In the genomic region with DNA sequence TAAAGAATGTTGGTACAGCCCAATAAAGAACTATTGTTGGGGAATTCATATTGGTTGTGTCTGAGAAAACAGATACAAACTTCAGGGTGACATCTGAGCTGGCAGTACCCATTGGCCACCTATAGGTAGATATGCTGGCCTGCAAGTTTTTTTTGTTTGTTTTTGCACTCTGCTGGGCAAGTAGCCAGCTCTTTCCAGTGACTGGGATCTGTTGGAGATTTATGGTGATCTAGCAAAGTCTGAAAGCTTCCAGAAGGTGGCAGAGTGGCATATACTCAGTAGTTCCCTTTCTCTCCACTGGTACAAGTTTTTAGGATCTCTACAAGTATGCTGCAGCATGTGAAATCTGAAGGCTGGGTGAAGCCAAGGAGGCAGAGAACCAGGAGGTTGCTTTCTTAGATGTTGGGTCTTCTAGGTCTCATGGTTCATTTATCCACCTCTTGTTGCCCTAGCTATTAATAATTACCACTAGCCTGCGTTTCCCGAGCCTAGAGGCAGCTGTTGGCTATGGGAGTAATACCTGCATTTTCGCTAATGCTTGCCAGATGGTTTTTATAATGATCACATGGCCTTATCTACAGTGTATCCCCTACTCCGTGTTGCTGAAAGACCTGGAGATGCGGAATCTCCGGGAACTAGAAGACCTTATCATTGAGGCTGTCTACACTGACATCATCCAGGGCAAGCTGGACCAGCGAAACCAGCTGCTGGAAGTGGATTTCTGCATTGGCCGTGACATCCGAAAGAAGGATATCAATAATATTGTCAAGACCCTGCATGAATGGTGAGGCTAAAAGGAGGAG, we compare ENCODE assay signal across 8 cellular contexts. TPM values are rescaled to one million over a fixed set of nuclear protein-coding genes. Genes with fewer than 3 reads are reported as not detected.
DNase-seq lines count a peak whose midpoint lies in the region; ATAC-seq, FAIRE-seq and TF ChIP-seq lines count a peak whose summit lies in the region.

No MANE protein-coding gene starts in this region.

- no peak overlapping the region for H2AFZ ChIP-seq in endothelial cell of umbilical vein (ENCODE audit: low read depth, low read length)
- H2AFZ ChIP-seq in neuronal stem cell (ENCODE audit: low read length), result no peak overlapping the region

- H2BK5ac ChIP-seq in neuronal stem cell (ENCODE audit: low read length), result no peak overlapping the region

- no peak overlapping the region for H4K8ac ChIP-seq in neuronal stem cell (ENCODE audit: low read depth, low read length)

- peaks cover 21 to 22% of the 10 kb centered on the region in 2 experiments for H3K36me3 ChIP-seq in endothelial cell of umbilical vein (ENCODE audit: control insufficient read depth in 2 of 2, extremely low read depth in 1 of 2, insufficient read depth in 2 of 2, low read length in 2 of 2)
- peaks cover 8 to 17% of the 10 kb centered on the region in 2 donors for H3K36me3 ChIP-seq in small intestine (ENCODE audit: control insufficient read depth in 2 of 2, insufficient read depth in 2 of 2, low read length in 2 of 2)
- peaks cover 35 to 91% of the 10 kb centered on the region in 2 donors for H3K36me3 ChIP-seq in neuronal stem cell (replicated peaks in 1 of 2; ENCODE audit: control insufficient read depth in 2 of 2, insufficient read depth in 2 of 2, low read length in 2 of 2)

- H3K27ac ChIP-seq in endothelial cell of umbilical vein (ENCODE audit: insufficient read depth, low read depth, low read length) (no peak overlapping the region), small intestine (ENCODE audit: low read depth in 1 of 2, low read length in 1 of 2) (no peak overlapping the region), neuronal stem cell (replicated peaks; ENCODE audit: low read length) (no peak overlapping the region)

- no peak overlapping the region for H3K4ac ChIP-seq in neuronal stem cell (ENCODE audit: low read length)

- peak; percentile 92 for FAIRE-seq in endothelial cell of umbilical vein (lab: Jason Lieb, UNC)
- FAIRE-seq in small intestine (lab: Jason Lieb, UNC), result no peak

- CTCF ChIA-PET in endothelial cell of umbilical vein (lab: Charles Lee), result interaction anchor here (0.5 to 1.8 kb wide), 12 partner anchors 10 to 233 kb away, joined by 3 to 11 read pairs (median 3); partner anchors contain the start of gene COPS7B

- dilution Hi-C loops in endothelial cell of umbilical vein (cut with MboI; ENCODE audit: extremely low pct_ligation_motif_present, low sequenced_read_pairs), result no loop called here

- ATAC-seq in HG03095 (IDR thresholded peaks at IDR 0.05; ENCODE audit: unreplicated experiment), result no peak

- H3K4me1 ChIP-seq in endothelial cell of umbilical vein (ENCODE audit: control insufficient read depth, extremely low read depth, insufficient read depth, low read length) (no peaks in the 10 kb centered on the region), small intestine (ENCODE audit: control insufficient read depth in 2 of 2, insufficient read depth in 1 of 2, low read depth in 1 of 2, low read length in 1 of 2) (no peaks in the 10 kb centered on the region), neuronal stem cell (ENCODE audit: control insufficient read depth in 2 of 2, insufficient read depth in 1 of 2, low read depth in 1 of 2, low read length in 2 of 2) (no peaks in the 10 kb centered on the region)

- H3K79me1 ChIP-seq in neuronal stem cell (ENCODE audit: low read depth, low read length), result no peaks in the 10 kb centered on the region

- WGBS in small intestine, 3 donors, result 59 to 84% (median 68%) methylated on average over 9 of the region's 9 CpGs
- WGBS in neuronal stem cell (ENCODE audit: extremely low coverage in 2 of 2, insufficient read length in 2 of 2, insufficient replicate concordance in 1 of 2), 2 donors, result no CpG with 5 or more reads among the region's 9 CpGs

- H3K4me2 ChIP-seq in endothelial cell of umbilical vein (ENCODE audit: insufficient read depth, low read length) (no peak overlapping the region), neuronal stem cell (ENCODE audit: insufficient read depth, low read length, poor library complexity, severe bottlenecking) (no peak overlapping the region)

- H3K9ac ChIP-seq in endothelial cell of umbilical vein (replicated peaks; ENCODE audit: extremely low read depth, insufficient read depth, low read length) (no peak overlapping the region), neuronal stem cell (ENCODE audit: low read depth, low read length, poor library complexity) (no peak overlapping the region)

- H2BK120ac ChIP-seq in neuronal stem cell (ENCODE audit: low read depth, low read length), result no peak overlapping the region

- POLR2A ChIA-PET in endothelial cell of umbilical vein (lab: Charles Lee), result no interaction called here

- H2AK5ac ChIP-seq in neuronal stem cell (ENCODE audit: low read depth, low read length), result no peak overlapping the region

- intact Hi-C loops in endothelial cell of umbilical vein (cut with micrococcal nuclease), result no loop called here

- no peak overlapping the region for H2BK12ac ChIP-seq in neuronal stem cell (ENCODE audit: low read length)

- H3K18ac ChIP-seq in neuronal stem cell (ENCODE audit: low read length), result no peak overlapping the region

- H3K4me3 ChIP-seq in endothelial cell of umbilical vein (replicated peaks in 1 of 3; ENCODE audit: insufficient read depth in 1 of 3, low read depth in 1 of 3, low read length in 3 of 3), result no peak overlapping the region
- no peak overlapping the region for H3K4me3 ChIP-seq in small intestine (ENCODE audit: low read depth in 1 of 2, low read length in 2 of 2)
- no peak overlapping the region for H3K4me3 ChIP-seq in neuronal stem cell (ENCODE audit: low read length in 2 of 2)

- no peaks in the 10 kb centered on the region for H3K9me3 ChIP-seq in endothelial cell of umbilical vein (replicated peaks; ENCODE audit: control insufficient read depth, insufficient read depth, low read length)
- H3K9me3 ChIP-seq in small intestine (ENCODE audit: control insufficient read depth, low read depth), result no peaks in the 10 kb centered on the region
- no peaks in the 10 kb centered on the region for H3K9me3 ChIP-seq in neuronal stem cell (replicated peaks in 1 of 2; ENCODE audit: control insufficient read depth in 2 of 2, insufficient read depth in 1 of 2, low read depth in 1 of 2, low read length in 2 of 2)

- no peak overlapping the region for H3K14ac ChIP-seq in neuronal stem cell (ENCODE audit: low read length)

- H3K79me2 ChIP-seq in endothelial cell of umbilical vein (ENCODE audit: control insufficient read depth, insufficient read depth, low read length), result peaks cover 23% of the 10 kb centered on the region

- H2BK15ac ChIP-seq in neuronal stem cell (ENCODE audit: low read length), result no peak overlapping the region

- H4K20me1 ChIP-seq in endothelial cell of umbilical vein (replicated peaks; ENCODE audit: control insufficient read depth, extremely low read depth, insufficient read depth, low read length), result no peaks in the 10 kb centered on the region

- TF ChIP-seq POLR2A in endothelial cell of umbilical vein (IDR thresholded peaks at IDR 0.05; ENCODE audit: low read depth, low read length), result no peak

- no TSS peak for BruUV-seq in endothelial cell of umbilical vein (replicated peaks; lab: Mats Ljungman, UMichigan)

- no peak overlapping the region for H3K23ac ChIP-seq in neuronal stem cell (ENCODE audit: low read depth, low read length, poor library complexity)

- H3K9me1 ChIP-seq in endothelial cell of umbilical vein (replicated peaks; ENCODE audit: control insufficient read depth, extremely low read depth, insufficient read depth, low read length), result no peaks in the 10 kb centered on the region

- peak; percentile 58 for DNase-seq in NCI-H748 (lab: John Stamatoyannopoulos, UW; ENCODE audit: unreplicated experiment)
- no peak for DNase-seq in NCI-H748 treated with DMSO at 0.1 percent for 48 hours (lab: John Stamatoyannopoulos, UW)
- DNase-seq in NCI-H510A treated with DMSO at 0.1 percent for 48 hours (lab: John Stamatoyannopoulos, UW), result peak; percentile 99
- peak; percentile 89 for DNase-seq in endothelial cell of umbilical vein (ENCODE audit: low read depth, low spot score)
- peak; percentile 90 for DNase-seq in small intestine
- no peak for DNase-seq in neuronal stem cell (ENCODE audit: low spot score)
- DNase-seq in NCI-H524 treated with DMSO at 0.1 percent for 48 hours (lab: John Stamatoyannopoulos, UW), result no peak

- no peak overlapping the region for H4K91ac ChIP-seq in neuronal stem cell (ENCODE audit: low read depth, low read length, poor library complexity)

- H3K27me3 ChIP-seq in endothelial cell of umbilical vein (ENCODE audit: control insufficient read depth in 2 of 2, insufficient read depth in 2 of 2, low read length in 2 of 2), result no peaks in the 10 kb centered on the region
- H3K27me3 ChIP-seq in small intestine (ENCODE audit: control insufficient read depth in 2 of 2, insufficient read depth in 2 of 2, low read length in 2 of 2), result no peaks in the 10 kb centered on the region
- H3K27me3 ChIP-seq in neuronal stem cell (ENCODE audit: control insufficient read depth in 3 of 3, insufficient read depth in 3 of 3, low read depth in 1 of 3, low read length in 3 of 3), result no peaks in the 10 kb centered on the region

- TF ChIP-seq CTCF in endothelial cell of umbilical vein (IDR thresholded peaks at IDR 0.05; ENCODE audit: extremely low read depth in 1 of 2, insufficient read depth in 1 of 2, low read depth in 1 of 2, low read length in 2 of 2), result peak; percentile 41 to 53

RNA-seq across cellular contexts. Expression of gene COPS7B, which starts 9.5 kb away (rescaled TPM):
- total RNA-seq in endothelial cell of umbilical vein, result 42.4 and 50.3 TPM in 2 replicates
- polyA plus RNA-seq in endothelial cell of umbilical vein (59.2 and 60.2 TPM in 2 replicates), small intestine (10 to 100 TPM in 2 of 3 donors, 1 to 10 TPM in 1; 9.5 to 20.0 (median 12.3) TPM)
- 48.5 and 53.3 TPM in 2 replicates for polyA plus RNA-seq in endothelial cell of umbilical vein (2011; cell fraction: cytosol; rRNA removed)
- 148 and 157 TPM in 2 replicates for polyA plus RNA-seq in endothelial cell of umbilical vein (2011; cell fraction: nucleus; rRNA removed)
- polyA plus RNA-seq in endothelial cell of umbilical vein (2012), result 40.4 and 42.9 TPM in 2 replicates
- 42.4 and 45.0 TPM in 2 replicates for polyA minus RNA-seq in endothelial cell of umbilical vein
- polyA minus RNA-seq in endothelial cell of umbilical vein (2011; cell fraction: cytosol; rRNA and poly(A)+ RNA removed), result 10.2 TPM
- polyA minus RNA-seq in endothelial cell of umbilical vein (2011; cell fraction: nucleus; rRNA and poly(A)+ RNA removed), result 35.7 and 45.4 TPM in 2 replicates
- 60.5 TPM for polyA plus RNA-seq in neuronal stem cell (2013, experiment 1 of 2)
- polyA plus RNA-seq in neuronal stem cell (2013, experiment 2 of 2), result 58.3 TPM

RNA-seq across cellular contexts. Expression of gene PDE6D, which starts 14.6 kb away (rescaled TPM):
- 23.8 and 24.3 TPM in 2 replicates for total RNA-seq in endothelial cell of umbilical vein
- polyA plus RNA-seq in endothelial cell of umbilical vein, result 36.8 and 38.6 TPM in 2 replicates
- 44.7 and 45.2 TPM in 2 replicates for polyA plus RNA-seq in endothelial cell of umbilical vein (2011; cell fraction: cytosol; rRNA removed)
- polyA plus RNA-seq in endothelial cell of umbilical vein (2011; cell fraction: nucleus; rRNA removed), result 16.7 and 20.7 TPM in 2 replicates
- polyA plus RNA-seq in endothelial cell of umbilical vein (2012), result 25.3 and 29.4 TPM in 2 replicates
- polyA minus RNA-seq in endothelial cell of umbilical vein, result 19.1 and 19.3 TPM in 2 replicates
- 6.5 TPM for polyA minus RNA-seq in endothelial cell of umbilical vein (2011; cell fraction: cytosol; rRNA and poly(A)+ RNA removed)
- polyA minus RNA-seq in endothelial cell of umbilical vein (2011; cell fraction: nucleus; rRNA and poly(A)+ RNA removed), result 6.6 and 6.8 TPM in 2 replicates
- polyA plus RNA-seq in small intestine, result 10 to 100 TPM; 24.3 to 28.1 (median 26.8) TPM
- polyA plus RNA-seq in neuronal stem cell (2013, experiment 1 of 2), result 47.8 TPM
- 48.4 TPM for polyA plus RNA-seq in neuronal stem cell (2013, experiment 2 of 2)

Comparison
In these comparisons a context has a peak if more than half of its experiments do, and no peak if none do; other contexts are left out.
1. DNase-seq: peak in NCI-H748 (single experiment), NCI-H510A treated with DMSO at 0.1 percent for 48 hours (single experiment), endothelial cell of umbilical vein (single experiment) and small intestine (single experiment); none in NCI-H748 treated with DMSO at 0.1 percent for 48 hours (single experiment), neuronal stem cell (single experiment) and NCI-H524 treated with DMSO at 0.1 percent for 48 hours (single experiment).